Comparison of ENCODE assay signal across 14 cellular contexts in the genomic region with DNA sequence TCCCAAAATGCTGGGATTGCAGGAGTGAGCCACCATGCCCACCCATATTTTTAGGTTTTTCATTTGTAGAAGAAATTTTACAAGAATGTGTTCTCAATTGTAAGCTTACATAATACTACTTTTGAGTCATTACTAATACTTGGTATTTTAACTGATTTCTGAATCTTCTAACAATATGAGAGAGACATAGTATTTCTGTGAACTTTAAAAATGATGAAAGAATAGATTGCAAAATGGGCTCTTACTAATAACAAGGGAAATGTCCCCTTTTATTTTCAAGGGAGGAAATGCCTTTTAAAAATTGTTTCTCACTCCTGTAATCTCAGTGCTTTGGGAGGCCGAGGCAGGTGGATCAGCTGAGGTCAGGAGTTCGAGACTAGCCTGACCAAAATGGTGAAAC. TPM values are rescaled to one million over a fixed set of nuclear protein-coding genes. Genes with fewer than 3 reads are reported as not detected.
DNase-seq lines count a peak whose midpoint lies in the region; TF ChIP-seq lines count a peak whose summit lies in the region.
"Had no signal": no experiment of that assay in that cellular context is flagged by ENCODE, and none has a peak within 500 bp of the region (broad histone marks: within the 10 kb centered on the region; RNA-seq: fewer than 3 reads in every experiment).

No MANE protein-coding gene starts in this region.

- H3K4me2 ChIP-seq in Loucy (ENCODE audit: low read depth, low read length, poor library complexity, severe bottlenecking): peak overlapping the region; percentile 49

- no peak overlapping the region for H3K4me3 Mint-ChIP-seq in nephron
- H3K4me3 Mint-ChIP-seq in activated CD4-positive, alpha-beta T cell treated with anti-CD3 and anti-CD28 coated beads, Interleukin-2, amount 10 ng/mL, durations not matched to agents 7 days and 5 days: no peak overlapping the region
- H3K4me3 Mint-ChIP-seq: HFFc6 had no signal

- peaks cover 46% of the 10 kb centered on the region for H3K4me1 ChIP-seq in Loucy (ENCODE audit: insufficient read depth, low read length, poor library complexity, severe bottlenecking)

- CTCF ChIA-PET in activated CD4-positive, alpha-beta T cell treated with anti-CD3 and anti-CD28 coated beads, Interleukin-2, amount 10 ng/mL, durations not matched to agents 7 days and 5 days (lab: Charles Lee): no interaction called here

- H3K27ac Mint-ChIP-seq in nephron: peak overlapping the region; percentile 80 to 95 (median 94)
- H3K27ac Mint-ChIP-seq in activated CD4-positive, alpha-beta T cell treated with anti-CD3 and anti-CD28 coated beads, Interleukin-2, amount 10 ng/mL, durations not matched to agents 7 days and 5 days: no peak overlapping the region
- H3K27ac Mint-ChIP-seq: HFFc6 had no signal

- POLR2A ChIA-PET in activated CD4-positive, alpha-beta T cell treated with anti-CD3 and anti-CD28 coated beads, Interleukin-2, amount 10 ng/mL, durations not matched to agents 7 days and 5 days (lab: Charles Lee): no interaction called here

- peaks cover 38% of the 10 kb centered on the region for H3K4me1 Mint-ChIP-seq in nephron
- peaks cover 38% of the 10 kb centered on the region for H3K4me1 Mint-ChIP-seq in activated CD4-positive, alpha-beta T cell treated with anti-CD3 and anti-CD28 coated beads, Interleukin-2, amount 10 ng/mL, durations not matched to agents 7 days and 5 days

- H3K9ac ChIP-seq in Loucy (ENCODE audit: low read depth, low read length, poor library complexity, severe bottlenecking): no peak overlapping the region

- H3K79me2 ChIP-seq in Loucy (ENCODE audit: insufficient read depth, low read length): peaks cover 98% of the 10 kb centered on the region

- no peaks in the 10 kb centered on the region for H3K27me3 ChIP-seq in Loucy (ENCODE audit: insufficient read depth, low read length, poor library complexity, severe bottlenecking)

- TF ChIP-seq CTCF in AG09309 (IDR thresholded peaks at IDR 0.05; ENCODE audit: control insufficient read depth, insufficient read depth, low read depth, low read length, missing control alignments) (no peak), Loucy (conservative IDR thresholded peaks at IDR 0.05; ENCODE audit: low read length) (no peak), nephron (IDR thresholded peaks at IDR 0.05; ENCODE audit: unreplicated experiment in 3 of 3) (no peak)

- H3K27me3 Mint-ChIP-seq in nephron (ENCODE audit: low read depth): no peaks in the 10 kb centered on the region
- no peaks in the 10 kb centered on the region for H3K27me3 Mint-ChIP-seq in activated CD4-positive, alpha-beta T cell treated with anti-CD3 and anti-CD28 coated beads, Interleukin-2, amount 10 ng/mL, durations not matched to agents 7 days and 5 days

- no peaks in the 10 kb centered on the region for H3F3A ChIP-seq in Loucy (ENCODE audit: low read depth)

- peaks cover 58% of the 10 kb centered on the region for H4K20me1 ChIP-seq in Loucy (ENCODE audit: insufficient read depth, low read length, poor library complexity, severe bottlenecking)

- H3K9me3 ChIP-seq in Loucy (ENCODE audit: insufficient read depth, low read depth, low read length): no peaks in the 10 kb centered on the region

- H3K4me3 ChIP-seq in AG09309 (ENCODE audit: control insufficient read depth, low read depth, low read length): no peak overlapping the region
- H3K4me3 ChIP-seq in Loucy (ENCODE audit: low read length, poor library complexity, severe bottlenecking): no peak overlapping the region
- H3K4me3 ChIP-seq: K562 had no signal

- no peak overlapping the region for H2AFZ ChIP-seq in Loucy (ENCODE audit: low read length)

- DNase-seq in AG09309 (ENCODE audit: low read depth) (peak; percentile 28), fibroblast of gingiva (ENCODE audit: low read depth) (peak; percentile 24), NCI-H510A (lab: John Stamatoyannopoulos, UW) (no peak), hippocampal formation (lab: John Stamatoyannopoulos, UW) (no peak)
- no peak for DNase-seq in activated naive CD4-positive, alpha-beta T cell (lab: John Stamatoyannopoulos, UW)
- DNase-seq in activated CD4-positive, alpha-beta T cell treated with anti-CD3 and anti-CD28 coated beads, Interleukin-2, amount 10 ng/mL, durations not matched to agents 7 days and 5 days: no peak
- DNase-seq: GF-D8, HFFc6, NCI-H1092 treated with DMSO at 0.1 percent for 48 hours, NCI-H187, NCI-H748 treated with DMSO at 0.1 percent for 48 hours had no signal

- H3K36me3 Mint-ChIP-seq in nephron (ENCODE audit: low read depth): peaks cover 5% of the 10 kb centered on the region
- H3K36me3 Mint-ChIP-seq in activated CD4-positive, alpha-beta T cell treated with anti-CD3 and anti-CD28 coated beads, Interleukin-2, amount 10 ng/mL, durations not matched to agents 7 days and 5 days (ENCODE audit: low read depth): peaks cover 9% of the 10 kb centered on the region

- H3K36me3 ChIP-seq in Loucy (ENCODE audit: insufficient read depth, low read length): no peaks in the 10 kb centered on the region

- H3K9me2 ChIP-seq in Loucy (replicated peaks; ENCODE audit: low read depth, low read length): no peaks in the 10 kb centered on the region

- no peaks in the 10 kb centered on the region for H3K9me3 Mint-ChIP-seq in nephron
- no peaks in the 10 kb centered on the region for H3K9me3 Mint-ChIP-seq in activated CD4-positive, alpha-beta T cell treated with anti-CD3 and anti-CD28 coated beads, Interleukin-2, amount 10 ng/mL, durations not matched to agents 7 days and 5 days
- H3K9me3 Mint-ChIP-seq: HFFc6 had no signal

RNA-seq across cellular contexts. Expression of gene AGO3, which starts 5.9 kb away (rescaled TPM):
- 10 to 100 TPM; 28.7 to 29.4 TPM for total RNA-seq in activated CD4-positive, alpha-beta T cell treated with anti-CD3 and anti-CD28 coated beads, Interleukin-2, amount 10 ng/mL, durations not matched to agents 7 days and 5 days

RNA-seq across cellular contexts. Expression of gene AGO1, which starts 53.8 kb away (rescaled TPM):
- total RNA-seq in activated CD4-positive, alpha-beta T cell treated with anti-CD3 and anti-CD28 coated beads, Interleukin-2, amount 10 ng/mL, durations not matched to agents 7 days and 5 days: 10 to 100 TPM; 22.3 to 22.4 TPM

Comparison
In these comparisons a context has a peak if more than half of its experiments do, and no peak if none do; other contexts are left out.
1. DNase-seq: peak in AG09309 (single experiment) and fibroblast of gingiva (single experiment); none in NCI-H510A (single experiment), hippocampal formation (0 of 2), activated naive CD4-positive, alpha-beta T cell (0 of 4) and activated CD4-positive, alpha-beta T cell treated with anti-CD3 and anti-CD28 coated beads, Interleukin-2, amount 10 ng/mL, durations not matched to agents 7 days and 5 days (single experiment).